Comparison of ENCODE assay signal across 22 cellular contexts in the genomic region with DNA sequence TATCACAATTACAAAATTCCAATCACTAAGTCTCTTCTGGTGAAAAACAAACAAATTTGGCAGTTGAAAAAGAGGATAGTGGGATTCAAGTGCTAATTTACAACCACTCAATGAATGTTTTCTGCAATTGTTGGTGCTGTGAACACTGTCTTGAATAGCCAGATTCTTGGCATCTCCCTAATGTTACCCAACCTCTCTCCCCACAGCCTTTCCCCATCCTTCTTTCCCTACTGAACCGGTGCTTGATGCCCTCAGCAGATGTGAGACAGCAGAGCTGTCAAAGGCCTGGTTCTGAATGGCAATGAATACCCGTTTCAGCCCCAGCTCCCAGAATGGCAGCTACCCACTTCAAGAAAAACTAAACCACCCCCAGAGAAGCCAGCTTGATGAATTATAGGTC.
"Had no signal": no experiment of that assay in that cellular context is flagged by ENCODE, and none has a peak within 500 bp of the region (broad histone marks: within the 10 kb centered on the region; RNA-seq: fewer than 3 reads in every experiment).

No MANE protein-coding gene starts in this region.

- H3K9me3 ChIP-seq: sigmoid colon, upper lobe of right lung had no signal

- H3K27me3 Mint-ChIP-seq: memory B cell; natural killer cell treated with Interleukin-12 subunit alpha and Interleukin-12 subunit beta and Interleukin-15 and Interleukin-18, amount 100 ng/mL, for 72 hours; progenitor cell of endocrine pancreas; stimulated activated memory B cell treated with anti-CD40 and anti-IgM and Interleukin-4, amounts not matched to agents 10 μg/mL and 1 μg/mL and 100 μg/mL, for 72 hours; stimulated activated naive CD8-positive, alpha-beta T cell treated with anti-CD3 and anti-CD28 coated beads, Interleukin-15, amount 100 ng/mL, for 72 hours had no signal

- H3K27me3 ChIP-seq: foreskin keratinocyte, heart right ventricle, sigmoid colon, upper lobe of right lung had no signal

- DNase-seq: activated CD4-positive, alpha-beta T cell treated with anti-CD3 and anti-CD28 coated beads for 48 hours; activated CD4-positive, alpha-beta T cell treated with anti-CD3 and anti-CD28 coated beads, Interleukin-2, amount 50 U/mL, for 48 hours; activated CD8-positive, alpha-beta memory T cell treated with anti-CD3 and anti-CD28 coated beads for 24 hours; activated effector memory CD4-positive, alpha-beta T cell treated with Interleukin-2 at 50 U/mL for 16 hours; activated naive CD4-positive, alpha-beta T cell treated with anti-CD3 and anti-CD28 coated beads for 36 hours; amniotic stem cell; foreskin keratinocyte; heart right ventricle; retina; sigmoid colon; stimulated activated CD4-positive, alpha-beta T cell treated with anti-CD3 and anti-CD28 coated beads, Interleukin-1b, Interleukin-23, amount 100 ng/mL, for 48 hours; stimulated activated CD4-positive, alpha-beta T cell treated with anti-CD3 and anti-CD28 coated beads, Interleukin-4, amount 100 ng/mL, for 4 hours; stimulated activated CD8-positive, alpha-beta memory T cell treated with anti-CD3 and anti-CD28 coated beads, Interleukin-4, amount 100 ng/mL, for 48 hours; stimulated activated naive CD8-positive, alpha-beta T cell treated with anti-CD3 and anti-CD28 coated beads, Interleukin-15, amount 100 ng/mL, for 72 hours; T-helper 1 cell; upper lobe of right lung had no signal

- H3K4me3 ChIP-seq: heart right ventricle, sigmoid colon, smooth muscle cell, upper lobe of right lung had no signal

- H3K4me3 Mint-ChIP-seq: activated naive CD4-positive, alpha-beta T cell treated with anti-CD3 and anti-CD28 coated beads for 36 hours; memory B cell; natural killer cell treated with Interleukin-12 subunit alpha and Interleukin-12 subunit beta and Interleukin-15 and Interleukin-18, amount 100 ng/mL, for 72 hours; stimulated activated memory B cell treated with anti-CD40 and anti-IgM and Interleukin-4, amounts not matched to agents 10 μg/mL and 1 μg/mL and 100 μg/mL, for 72 hours; stimulated activated naive CD8-positive, alpha-beta T cell treated with anti-CD3 and anti-CD28 coated beads, Interleukin-15, amount 100 ng/mL, for 72 hours had no signal

- H3K4me1 ChIP-seq: foreskin keratinocyte, heart right ventricle, upper lobe of right lung had no signal

- H3K27ac Mint-ChIP-seq: activated naive CD4-positive, alpha-beta T cell treated with anti-CD3 and anti-CD28 coated beads for 36 hours; memory B cell; progenitor cell of endocrine pancreas; stimulated activated memory B cell treated with anti-CD40 and anti-IgM and Interleukin-4, amounts not matched to agents 10 μg/mL and 1 μg/mL and 100 μg/mL, for 72 hours; stimulated activated naive CD8-positive, alpha-beta T cell treated with anti-CD3 and anti-CD28 coated beads, Interleukin-15, amount 100 ng/mL, for 72 hours had no signal

- H3K27ac ChIP-seq: foreskin keratinocyte, heart right ventricle, sigmoid colon, upper lobe of right lung, VCaP had no signal

- H3K4me1 Mint-ChIP-seq: stimulated activated memory B cell treated with anti-CD40 and anti-IgM and Interleukin-4, amounts not matched to agents 10 μg/mL and 1 μg/mL and 100 μg/mL, for 72 hours; stimulated activated naive CD8-positive, alpha-beta T cell treated with anti-CD3 and anti-CD28 coated beads, Interleukin-15, amount 100 ng/mL, for 72 hours had no signal

- H3K4me2 ChIP-seq: smooth muscle cell had no signal

- H3K9me3 Mint-ChIP-seq: natural killer cell treated with Interleukin-12 subunit alpha and Interleukin-12 subunit beta and Interleukin-15 and Interleukin-18, amount 100 ng/mL, for 72 hours had no signal

- H3K36me3 ChIP-seq: heart right ventricle, sigmoid colon, upper lobe of right lung had no signal
